Comparison of ENCODE assay signal across 9 cellular contexts in the genomic region with DNA sequence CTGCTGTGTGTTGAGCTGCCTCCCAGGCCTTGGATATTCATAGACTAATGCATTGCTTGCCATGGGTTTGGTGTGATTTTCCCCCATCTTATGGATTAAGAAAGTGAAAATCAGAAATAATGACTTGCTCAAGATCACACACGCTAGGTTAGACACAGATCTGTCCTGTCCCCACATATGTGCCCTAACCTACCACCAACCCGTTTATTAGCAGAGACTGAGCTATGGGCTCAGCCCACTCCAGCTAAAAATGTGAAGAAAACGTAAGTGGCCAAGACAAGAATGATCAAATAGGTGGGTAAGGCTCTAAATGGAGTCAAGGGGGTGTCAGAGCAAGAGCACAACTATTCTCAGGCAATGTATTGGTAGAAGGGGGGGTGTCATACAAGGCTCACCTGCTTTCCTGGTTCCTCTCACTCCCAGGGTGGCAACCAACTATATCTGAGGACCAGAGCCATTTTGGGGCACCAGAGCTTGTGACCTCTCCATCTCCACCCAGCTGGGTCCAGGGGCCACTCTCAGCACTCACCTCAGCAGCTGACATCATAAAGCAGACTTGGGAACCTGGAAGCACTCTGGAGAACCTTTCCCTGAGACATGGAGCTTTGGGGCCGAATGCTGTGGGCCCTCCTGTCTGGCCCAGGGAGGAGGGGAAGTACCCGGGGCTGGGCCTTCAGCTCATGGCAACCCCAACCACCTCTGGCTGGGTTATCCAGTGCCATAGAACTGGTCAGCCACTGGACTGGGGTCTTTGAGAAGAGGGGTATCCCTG. TPM values are rescaled to one million over a fixed set of nuclear protein-coding genes. Genes with fewer than 3 reads are reported as not detected.
DNase-seq lines count a peak whose midpoint lies in the region; ATAC-seq and TF ChIP-seq lines count a peak whose summit lies in the region.
"Had no signal": no experiment of that assay in that cellular context is flagged by ENCODE, and none has a peak within 500 bp of the region (broad histone marks: within the 10 kb centered on the region; RNA-seq: fewer than 3 reads in every experiment).

No MANE protein-coding gene starts in this region.

- H3K4me2 ChIP-seq in hepatocyte = peak overlapping the region; percentile 84

- TF ChIP-seq CTCF in hepatocyte (IDR thresholded peaks at IDR 0.05; ENCODE audit: poor library complexity) = no peak

- H3K9me2 ChIP-seq in hepatocyte (replicated peaks; ENCODE audit: insufficient read depth) = no peaks in the 10 kb centered on the region

- peak; percentile 45 for DNase-seq in activated T-cell treated with anti-CD3 and anti-CD28 coated beads, Interleukin-2, amount 50 U/mL, for 24 hours
- DNase-seq in activated T-cell treated with anti-CD3 and anti-CD28 coated beads for 4 hours (no peak), hepatocyte (ENCODE audit: low spot score) (no peak), SHP77 (lab: John Stamatoyannopoulos, UW) (no peak)
- no peak for DNase-seq in activated CD8-positive, alpha-beta T cell treated with anti-CD3 and anti-CD28 coated beads, Interleukin-2, amount 10 ng/mL, durations not matched to agents 7 days and 5 days

- no peaks in the 10 kb centered on the region for H3K27me3 ChIP-seq in hepatocyte

- no peaks in the 10 kb centered on the region for H4K20me1 ChIP-seq in hepatocyte (ENCODE audit: insufficient read depth, poor library complexity, severe bottlenecking)

- H3K9me3 Mint-ChIP-seq in activated T-cell treated with anti-CD3 and anti-CD28 coated beads, Interleukin-2, amount 50 U/mL, for 24 hours = no peaks in the 10 kb centered on the region
- H3K9me3 Mint-ChIP-seq in activated CD8-positive, alpha-beta T cell treated with anti-CD3 and anti-CD28 coated beads, Interleukin-2, amount 10 ng/mL, durations not matched to agents 7 days and 5 days (ENCODE audit: insufficient read depth) = no peaks in the 10 kb centered on the region
- H3K9me3 Mint-ChIP-seq in stimulated activated naive CD8-positive, alpha-beta T cell treated with anti-CD3 and anti-CD28 coated beads, Interleukin-15, Interleukin-2, amounts not matched to agents 100 ng/mL and 50 ng/mL, for 24 hours = no peaks in the 10 kb centered on the region

- H3K36me3 ChIP-seq in hepatocyte (replicated peaks; ENCODE audit: insufficient read depth, low read depth) = no peaks in the 10 kb centered on the region

- no peak overlapping the region for H3K4me3 ChIP-seq in hepatocyte

- peak overlapping the region; percentile 97 for H3K27ac Mint-ChIP-seq in activated T-cell treated with anti-CD3 and anti-CD28 coated beads, Interleukin-2, amount 50 U/mL, for 24 hours
- peak overlapping the region; percentile 93 for H3K27ac Mint-ChIP-seq in activated CD8-positive, alpha-beta T cell treated with anti-CD3 and anti-CD28 coated beads, Interleukin-2, amount 10 ng/mL, durations not matched to agents 7 days and 5 days
- peak overlapping the region; percentile 98 for H3K27ac Mint-ChIP-seq in stimulated activated naive CD8-positive, alpha-beta T cell treated with anti-CD3 and anti-CD28 coated beads, Interleukin-15, Interleukin-2, amounts not matched to agents 100 ng/mL and 50 ng/mL, for 24 hours

- no peaks in the 10 kb centered on the region for H3K9me3 ChIP-seq in hepatocyte (ENCODE audit: low read depth)

- no peak for ATAC-seq in activated CD8-positive, alpha-beta T cell treated with anti-CD3 and anti-CD28 coated beads, Interleukin-2, amount 10 ng/mL, durations not matched to agents 7 days and 5 days
- ATAC-seq in GM21360 (IDR thresholded peaks at IDR 0.05; ENCODE audit: unreplicated experiment) (no peak), GM21526 (IDR thresholded peaks at IDR 0.05; ENCODE audit: low FRiP score, unreplicated experiment) (no peak)
- ATAC-seq: left lobe of liver had no signal

- no peaks in the 10 kb centered on the region for H3K27me3 Mint-ChIP-seq in activated T-cell treated with anti-CD3 and anti-CD28 coated beads, Interleukin-2, amount 50 U/mL, for 24 hours
- H3K27me3 Mint-ChIP-seq in activated CD8-positive, alpha-beta T cell treated with anti-CD3 and anti-CD28 coated beads, Interleukin-2, amount 10 ng/mL, durations not matched to agents 7 days and 5 days (ENCODE audit: low read depth) = peaks cover 2% of the 10 kb centered on the region
- H3K27me3 Mint-ChIP-seq in stimulated activated naive CD8-positive, alpha-beta T cell treated with anti-CD3 and anti-CD28 coated beads, Interleukin-15, Interleukin-2, amounts not matched to agents 100 ng/mL and 50 ng/mL, for 24 hours = no peaks in the 10 kb centered on the region

- CTCF ChIA-PET in activated CD8-positive, alpha-beta T cell treated with anti-CD3 and anti-CD28 coated beads, Interleukin-2, amount 10 ng/mL, durations not matched to agents 7 days and 5 days (lab: Charles Lee) = interaction anchor here (0.8 to 24.5 kb wide), 11 partner anchors 11 to 931 kb away, joined by 3 to 1321 read pairs (median 6); partner anchors contain the start of genes CISH and MAPKAPK3

- POLR2A ChIA-PET in activated CD8-positive, alpha-beta T cell treated with anti-CD3 and anti-CD28 coated beads, Interleukin-2, amount 10 ng/mL, durations not matched to agents 7 days and 5 days (lab: Charles Lee) = interaction anchor here (0.6 to 15.9 kb wide), 12 partner anchors 8 to 279 kb away, joined by 3 to 1664 read pairs (median 6); partner anchors contain the start of genes CISH and MAPKAPK3

- peaks cover 65% of the 10 kb centered on the region for H3K36me3 Mint-ChIP-seq in activated T-cell treated with anti-CD3 and anti-CD28 coated beads, Interleukin-2, amount 50 U/mL, for 24 hours (ENCODE audit: low read depth)
- H3K36me3 Mint-ChIP-seq in activated CD8-positive, alpha-beta T cell treated with anti-CD3 and anti-CD28 coated beads, Interleukin-2, amount 10 ng/mL, durations not matched to agents 7 days and 5 days (ENCODE audit: low read depth) = peaks cover 63% of the 10 kb centered on the region
- H3K36me3 Mint-ChIP-seq in stimulated activated naive CD8-positive, alpha-beta T cell treated with anti-CD3 and anti-CD28 coated beads, Interleukin-15, Interleukin-2, amounts not matched to agents 100 ng/mL and 50 ng/mL, for 24 hours (ENCODE audit: low read depth) = peaks cover 24% of the 10 kb centered on the region

- peak overlapping the region; percentile 99 for H3K4me3 Mint-ChIP-seq in activated T-cell treated with anti-CD3 and anti-CD28 coated beads, Interleukin-2, amount 50 U/mL, for 24 hours
- H3K4me3 Mint-ChIP-seq in activated CD8-positive, alpha-beta T cell treated with anti-CD3 and anti-CD28 coated beads, Interleukin-2, amount 10 ng/mL, durations not matched to agents 7 days and 5 days = peak overlapping the region; percentile 95
- H3K4me3 Mint-ChIP-seq in stimulated activated naive CD8-positive, alpha-beta T cell treated with anti-CD3 and anti-CD28 coated beads, Interleukin-15, Interleukin-2, amounts not matched to agents 100 ng/mL and 50 ng/mL, for 24 hours = peak overlapping the region; percentile 95

- peak overlapping the region; percentile 97 for H3K27ac ChIP-seq in hepatocyte

- 95% methylated on average over 5 of the region's 5 CpGs for WGBS in hepatocyte (ENCODE audit: low lambda C conversion rate, missing lambda C conversion rate)

- H3K79me2 ChIP-seq in hepatocyte = peaks cover 10% of the 10 kb centered on the region

- no peak overlapping the region for H2AFZ ChIP-seq in hepatocyte

- H3K4me1 ChIP-seq in hepatocyte (ENCODE audit: insufficient read depth) = peaks cover 17% of the 10 kb centered on the region

- peaks cover 79% of the 10 kb centered on the region for H3K4me1 Mint-ChIP-seq in activated T-cell treated with anti-CD3 and anti-CD28 coated beads, Interleukin-2, amount 50 U/mL, for 24 hours (ENCODE audit: low read depth)
- H3K4me1 Mint-ChIP-seq in activated CD8-positive, alpha-beta T cell treated with anti-CD3 and anti-CD28 coated beads, Interleukin-2, amount 10 ng/mL, durations not matched to agents 7 days and 5 days (ENCODE audit: low read depth) = peaks cover 80% of the 10 kb centered on the region
- H3K4me1 Mint-ChIP-seq in stimulated activated naive CD8-positive, alpha-beta T cell treated with anti-CD3 and anti-CD28 coated beads, Interleukin-15, Interleukin-2, amounts not matched to agents 100 ng/mL and 50 ng/mL, for 24 hours (ENCODE audit: low read depth) = peaks cover 71% of the 10 kb centered on the region

RNA-seq across cellular contexts. Expression of gene HEMK1, which starts 1.4 kb away (rescaled TPM):
- total RNA-seq in activated CD8-positive, alpha-beta T cell treated with anti-CD3 and anti-CD28 coated beads, Interleukin-2, amount 10 ng/mL, durations not matched to agents 7 days and 5 days = 10 to 100 TPM; 83.3 to 86.0 TPM
- 18.5 and 18.6 TPM in 2 replicates for total RNA-seq in hepatocyte
- 21.8 and 27.2 TPM in 2 replicates for polyA plus RNA-seq in hepatocyte

RNA-seq across cellular contexts. Expression of gene C3orf18, which starts 3.1 kb away (rescaled TPM):
- total RNA-seq in activated CD8-positive, alpha-beta T cell treated with anti-CD3 and anti-CD28 coated beads, Interleukin-2, amount 10 ng/mL, durations not matched to agents 7 days and 5 days = 10 to 100 TPM; 58.5 to 61.6 TPM
- 4.7 and 5.6 TPM in 2 replicates for total RNA-seq in hepatocyte
- 2.9 and 6.1 TPM in 2 replicates for polyA plus RNA-seq in hepatocyte

RNA-seq across cellular contexts. Expression of gene CISH, which starts 40.9 kb away (rescaled TPM):
- total RNA-seq in activated CD8-positive, alpha-beta T cell treated with anti-CD3 and anti-CD28 coated beads, Interleukin-2, amount 10 ng/mL, durations not matched to agents 7 days and 5 days = 100 to 1,000 TPM; 380 to 394 TPM
- 4.0 and 5.9 TPM in 2 replicates for total RNA-seq in hepatocyte
- 9.0 and 15.3 TPM in 2 replicates for polyA plus RNA-seq in hepatocyte

RNA-seq across cellular contexts. Expression of gene MAPKAPK3, which starts 46.3 kb away (rescaled TPM):
- 100 to 1,000 TPM; 224 to 225 TPM for total RNA-seq in activated CD8-positive, alpha-beta T cell treated with anti-CD3 and anti-CD28 coated beads, Interleukin-2, amount 10 ng/mL, durations not matched to agents 7 days and 5 days
- 40.5 and 43.0 TPM in 2 replicates for total RNA-seq in hepatocyte
- 40.9 and 43.1 TPM in 2 replicates for polyA plus RNA-seq in hepatocyte

Comparison
In these comparisons a context has a peak if more than half of its experiments do, and no peak if none do; other contexts are left out.
1. RNA of gene CISH, which starts 40.9 kb away (total RNA-seq): 380 to 394 TPM in activated CD8-positive, alpha-beta T cell treated with anti-CD3 and anti-CD28 coated beads, Interleukin-2, amount 10 ng/mL, durations not matched to agents 7 days and 5 days; 4.0 to 5.9 TPM in hepatocyte; every median in the first group is over 10 times any median in the second.
2. Peak in every context shown above with its lines, with median percentiles within 50 percentile points of each other: H3K27ac Mint-ChIP-seq and H3K4me3 Mint-ChIP-seq.